17 cellular contexts compared by ENCODE assay signal in the genomic region with DNA sequence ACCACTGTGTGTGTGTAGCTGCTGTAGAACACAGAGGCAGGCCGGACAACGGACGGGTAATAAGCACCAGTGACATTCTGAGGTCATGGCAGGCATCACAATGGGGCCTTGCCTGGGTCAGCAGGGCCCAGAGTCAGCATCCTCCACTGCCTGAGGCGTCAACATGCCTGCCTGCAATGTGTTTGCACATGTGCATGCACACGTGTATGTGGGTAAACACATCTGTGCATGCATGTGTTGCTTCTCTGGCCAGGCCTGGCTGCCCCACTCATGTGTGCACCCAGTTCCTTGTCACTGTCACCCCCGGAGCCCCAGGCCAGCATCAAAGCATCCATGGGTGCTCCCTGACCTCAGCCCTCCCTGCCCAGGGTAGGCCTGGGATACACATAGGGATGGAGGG. TPM values are rescaled to one million over a fixed set of nuclear protein-coding genes. Genes with fewer than 3 reads are reported as not detected.
DNase-seq lines count a peak whose midpoint lies in the region; ATAC-seq, FAIRE-seq and TF ChIP-seq lines count a peak whose summit lies in the region.
"Had no signal": no experiment of that assay in that cellular context is flagged by ENCODE, and none has a peak within 500 bp of the region (broad histone marks: within the 10 kb centered on the region; RNA-seq: fewer than 3 reads in every experiment).

No MANE protein-coding gene starts in this region.

- WGBS in neuronal stem cell (ENCODE audit: extremely low coverage in 2 of 2, insufficient read length in 2 of 2, insufficient replicate concordance in 1 of 2), 2 donors: no CpG with 5 or more reads among the region's 6 CpGs

- no peak for TF ChIP-seq CTCF in left ventricle myocardium inferior (IDR thresholded peaks at IDR 0.05; ENCODE audit: borderline replicate concordance)

- FAIRE-seq in GM12892 (lab: Jason Lieb, UNC): no peak

- TF ChIP-seq POLR2A in GM12892 (IDR thresholded peaks at IDR 0.05; ENCODE audit: low read depth, low read length): no peak

- H3K14ac ChIP-seq in neuronal stem cell (ENCODE audit: low read length): peak overlapping the region; percentile 57

- no peak overlapping the region for H2BK120ac ChIP-seq in neuronal stem cell (ENCODE audit: low read depth, low read length)

- H3K23ac ChIP-seq in neuronal stem cell (ENCODE audit: low read depth, low read length, poor library complexity): no peak overlapping the region

- H3K18ac ChIP-seq in neuronal stem cell (ENCODE audit: low read length): no peak overlapping the region

- H3K27me3 ChIP-seq in left ventricle myocardium inferior (ENCODE audit: low read depth) (peaks cover 46% of the 10 kb centered on the region), neuronal stem cell (ENCODE audit: control insufficient read depth in 3 of 3, insufficient read depth in 3 of 3, low read depth in 1 of 3, low read length in 3 of 3) (peaks cover 0 to 7% (median 0%) of the 10 kb centered on the region in 3 experiments)
- H3K27me3 ChIP-seq: BLaER1 had no signal

- no peak overlapping the region for H2AK5ac ChIP-seq in neuronal stem cell (ENCODE audit: low read depth, low read length)

- no peak overlapping the region for H2BK15ac ChIP-seq in neuronal stem cell (ENCODE audit: low read length)

- intact Hi-C loops in cardiac septum (cut with DNase I): no loop called here
- intact Hi-C loops in left ventricle myocardium inferior (cut with micrococcal nuclease): no loop called here

- no peak overlapping the region for H2BK5ac ChIP-seq in neuronal stem cell (ENCODE audit: low read length)

- peak; percentile 62 for DNase-seq in cardiac septum (ENCODE audit: low spot score)
- DNase-seq in left ventricle myocardium inferior: no peak
- peak; percentile 48 for DNase-seq in islet precursor cell
- no peak for DNase-seq in neuronal stem cell (ENCODE audit: low spot score)
- DNase-seq in GM12892 (ENCODE audit: insufficient read length): no peak
- DNase-seq: 8988T; CD4-positive, alpha-beta memory T cell; DMS153; DMS79; GDM1; GM23248; HCEC 1CT; IMR-90 had no signal

- H3K36me3 ChIP-seq in left ventricle myocardium inferior (no peaks in the 10 kb centered on the region), neuronal stem cell (replicated peaks in 1 of 2; ENCODE audit: control insufficient read depth in 2 of 2, insufficient read depth in 2 of 2, low read length in 2 of 2) (no peaks in the 10 kb centered on the region)
- H3K36me3 ChIP-seq: BLaER1 had no signal

- no peak overlapping the region for H3K4me3 ChIP-seq in left ventricle myocardium inferior
- no peak overlapping the region for H3K4me3 ChIP-seq in neuronal stem cell (ENCODE audit: low read length in 2 of 2)
- H3K4me3 ChIP-seq: BLaER1, GM23248 had no signal

- no peak overlapping the region for H4K8ac ChIP-seq in neuronal stem cell (ENCODE audit: low read depth, low read length)

- peak overlapping the region; percentile 7 for H3K9ac ChIP-seq in neuronal stem cell (ENCODE audit: low read depth, low read length, poor library complexity)
- H3K9ac ChIP-seq: BLaER1, GM23248 had no signal

- no peak overlapping the region for H3K4me2 ChIP-seq in neuronal stem cell (ENCODE audit: insufficient read depth, low read length, poor library complexity, severe bottlenecking)
- H3K4me2 ChIP-seq: BLaER1 had no signal

- ATAC-seq in GM18907 (IDR thresholded peaks at IDR 0.05; ENCODE audit: unreplicated experiment): no peak
- no peak for ATAC-seq in GM18498 (IDR thresholded peaks at IDR 0.05; ENCODE audit: unreplicated experiment)

- no peak overlapping the region for H4K91ac ChIP-seq in neuronal stem cell (ENCODE audit: low read depth, low read length, poor library complexity)

- H3K79me1 ChIP-seq in neuronal stem cell (ENCODE audit: low read depth, low read length): no peaks in the 10 kb centered on the region

- H2AFZ ChIP-seq in neuronal stem cell (ENCODE audit: low read length): no peak overlapping the region
- H2AFZ ChIP-seq: GM23248 had no signal

- no peak overlapping the region for H2BK12ac ChIP-seq in neuronal stem cell (ENCODE audit: low read length)

- no peaks in the 10 kb centered on the region for H3K4me1 ChIP-seq in left ventricle myocardium inferior
- H3K4me1 ChIP-seq in neuronal stem cell (ENCODE audit: control insufficient read depth in 2 of 2, insufficient read depth in 1 of 2, low read depth in 1 of 2, low read length in 2 of 2): no peaks in the 10 kb centered on the region
- H3K4me1 ChIP-seq: BLaER1 had no signal

- H3K27ac ChIP-seq in left ventricle myocardium inferior (replicated peaks): no peak overlapping the region
- no peak overlapping the region for H3K27ac ChIP-seq in neuronal stem cell (replicated peaks; ENCODE audit: low read length)
- H3K27ac ChIP-seq: BLaER1, GM23248, HL-60 had no signal

- no peak overlapping the region for H3K4ac ChIP-seq in neuronal stem cell (ENCODE audit: low read length)

- H3K9me3 ChIP-seq in left ventricle myocardium inferior (replicated peaks): no peaks in the 10 kb centered on the region
- H3K9me3 ChIP-seq in neuronal stem cell (replicated peaks in 1 of 2; ENCODE audit: control insufficient read depth in 2 of 2, insufficient read depth in 1 of 2, low read depth in 1 of 2, low read length in 2 of 2): no peaks in the 10 kb centered on the region
- H3K9me3 ChIP-seq: BLaER1 had no signal

RNA-seq across cellular contexts. Expression of gene LGALS9, which starts 43.3 kb away (rescaled TPM):
- total RNA-seq in cardiac septum (20.1 TPM), left ventricle myocardium inferior (15.2 TPM)
- polyA plus RNA-seq in neuronal stem cell (2013, experiment 1 of 2): 1.3 TPM
- polyA plus RNA-seq in neuronal stem cell (2013, experiment 2 of 2): 1.8 TPM
- 125 TPM for polyA plus RNA-seq in GM12892 (2012; ENCODE audit: missing spikeins)

Comparison
In these comparisons a context has a peak if more than half of its experiments do, and no peak if none do; other contexts are left out.
1. DNase-seq: peak in cardiac septum (single experiment) and islet precursor cell (single experiment); none in left ventricle myocardium inferior (single experiment), neuronal stem cell (single experiment) and GM12892 (single experiment).